Comparison of ENCODE assay signal across 18 cellular contexts in the genomic region with DNA sequence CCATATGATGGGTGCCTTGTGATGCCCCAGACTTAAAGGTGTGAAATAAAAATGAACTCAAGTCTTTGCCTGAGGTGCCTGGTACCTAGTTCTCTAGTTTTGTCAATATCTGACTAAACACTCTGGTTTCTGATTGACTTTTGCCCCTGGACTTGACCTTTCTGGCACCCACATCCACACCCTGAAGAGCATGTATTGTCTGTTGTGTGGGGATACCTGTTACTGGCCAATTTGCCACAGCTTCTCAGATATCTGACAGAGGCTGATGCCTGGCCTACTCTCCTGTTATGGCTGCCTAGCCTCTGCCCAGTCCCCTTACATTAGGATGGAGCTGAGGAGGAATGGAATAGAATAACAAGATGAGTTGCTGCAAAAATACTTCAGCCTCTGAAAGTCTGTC. TPM values are rescaled to one million over a fixed set of nuclear protein-coding genes. Genes with fewer than 3 reads are reported as not detected.
DNase-seq lines count a peak whose midpoint lies in the region; ATAC-seq, FAIRE-seq and TF ChIP-seq lines count a peak whose summit lies in the region.
"Had no signal": no experiment of that assay in that cellular context is flagged by ENCODE, and none has a peak within 500 bp of the region (broad histone marks: within the 10 kb centered on the region; RNA-seq: fewer than 3 reads in every experiment).

No MANE protein-coding gene starts in this region.

- intact Hi-C loops in HepG2 (cut with micrococcal nuclease; ENCODE audit: unreplicated experiment) (no loop called here), right lobe of liver (cut with DNase I) (no loop called here), prostate gland (cut with DNase I) (no loop called here)

- ATAC-seq in HepG2 (no peak), right lobe of liver (no peak), GM21619 (IDR thresholded peaks at IDR 0.05; ENCODE audit: unreplicated experiment) (peak; percentile 29)
- ATAC-seq: HCT116, heart left ventricle, mucosa of descending colon had no signal

- H3K4me1 ChIP-seq in HepG2 (ENCODE audit: insufficient read depth, low read length) (peaks cover 61% of the 10 kb centered on the region), right lobe of liver (no peaks in the 10 kb centered on the region), MM.1S (ENCODE audit: low read length) (peaks cover 82% of the 10 kb centered on the region), prostate gland (replicated peaks) (peaks cover 13% of the 10 kb centered on the region)

- peak overlapping the region; percentile 16 for H3K4me2 ChIP-seq in HepG2 (ENCODE audit: low read depth, low read length)
- no peak overlapping the region for H3K4me2 ChIP-seq in MM.1S (ENCODE audit: low read depth, low read length)

- H3K36me3 ChIP-seq in HepG2 (replicated peaks in 1 of 2; ENCODE audit: control insufficient read depth in 1 of 2, insufficient read depth in 2 of 2, low read length in 2 of 2) (peaks cover 4 to 25% of the 10 kb centered on the region in 2 experiments; a peak in 3 of 5 replicates), right lobe of liver (no peaks in the 10 kb centered on the region), MM.1S (replicated peaks; ENCODE audit: insufficient read depth, low read length) (no peaks in the 10 kb centered on the region), prostate gland (no peaks in the 10 kb centered on the region)
- H3K36me3 ChIP-seq: colonic mucosa had no signal

- H3K27ac ChIP-seq in HepG2 (ENCODE audit: extremely low read length, insufficient read depth, low read length) (no peak overlapping the region), right lobe of liver (no peak overlapping the region), MM.1S (ENCODE audit: low read length) (peak overlapping the region; percentile 94; the same call in 1 of the 2 replicates), prostate gland (no peak overlapping the region)
- H3K27ac ChIP-seq: colonic mucosa, heart left ventricle, skin epidermis had no signal

- TF ChIP-seq CTCF in HepG2 (CRISPR knock-in tag; IDR thresholded peaks at IDR 0.05) (no peak), right lobe of liver (IDR thresholded peaks at IDR 0.05) (no peak), MM.1S (IDR thresholded peaks at IDR 0.05; ENCODE audit: low read length) (no peak), prostate gland (IDR thresholded peaks at IDR 0.05) (no peak)

- TF ChIP-seq POLR2A in HepG2 (IDR thresholded peaks at IDR 0.05; ENCODE audit: insufficient read depth in 1 of 2, low read depth in 2 of 2, low read length in 2 of 2) (no peak), right lobe of liver (IDR thresholded peaks at IDR 0.05) (no peak), prostate gland (IDR thresholded peaks at IDR 0.05) (no peak)

- H3K79me2 ChIP-seq in HepG2 (ENCODE audit: insufficient read depth, low read length), result peaks cover 16% of the 10 kb centered on the region
- peaks cover 63% of the 10 kb centered on the region for H3K79me2 ChIP-seq in MM.1S (ENCODE audit: low read length)

- BruUV-seq in HepG2 (replicated peaks; lab: Mats Ljungman, UMichigan), result no TSS peak

- CTCF ChIA-PET in HepG2 (lab: Yijun Ruan, JAX; ENCODE audit: low intra/inter-chr PET ratio, low total read pairs), result no interaction called here

- H3K4me3 ChIP-seq in HepG2 (replicated peaks in 1 of 3; ENCODE audit: insufficient read depth in 1 of 3, low read depth in 2 of 3, low read length in 3 of 3) (no peak overlapping the region), right lobe of liver (no peak overlapping the region), MM.1S (ENCODE audit: low read length) (no peak overlapping the region), prostate gland (no peak overlapping the region)
- H3K4me3 ChIP-seq: colonic mucosa, heart left ventricle, mucosa of descending colon, skin epidermis had no signal

- TF ChIP-seq RAD21 in HepG2 (CRISPR knock-in tag; IDR thresholded peaks at IDR 0.05), result no peak

- no peak overlapping the region; the same call in 1 of the 2 replicates for H3K9ac ChIP-seq in HepG2 (ENCODE audit: insufficient read depth, low read depth, low read length)
- H3K9ac ChIP-seq in MM.1S (ENCODE audit: low read length), result peak overlapping the region; percentile 2; the same call in 1 of the 2 replicates

- no peaks in the 10 kb centered on the region for H3K9me2 ChIP-seq in MM.1S (replicated peaks; ENCODE audit: insufficient read depth, low read length)

- no peaks in the 10 kb centered on the region for H3K27me3 ChIP-seq in HepG2 (ENCODE audit: control insufficient read depth in 1 of 2, insufficient read depth in 2 of 2, low read length in 2 of 2)
- H3K27me3 ChIP-seq in right lobe of liver, result no peaks in the 10 kb centered on the region
- H3K27me3 ChIP-seq in MM.1S (replicated peaks; ENCODE audit: insufficient read depth, low read length), result no peaks in the 10 kb centered on the region
- no peaks in the 10 kb centered on the region for H3K27me3 ChIP-seq in prostate gland (replicated peaks; ENCODE audit: insufficient read depth)
- H3K27me3 ChIP-seq: colonic mucosa, heart left ventricle had no signal

- H2AFZ ChIP-seq in HepG2 (ENCODE audit: low read length), result no peak overlapping the region
- H2AFZ ChIP-seq in MM.1S (ENCODE audit: low read length), result no peak overlapping the region

- H3K9me3 ChIP-seq in HepG2 (ENCODE audit: low read length), result no peaks in the 10 kb centered on the region
- no peaks in the 10 kb centered on the region for H3K9me3 ChIP-seq in right lobe of liver
- no peaks in the 10 kb centered on the region for H3K9me3 ChIP-seq in MM.1S (replicated peaks; ENCODE audit: insufficient read depth, low read length)
- no peaks in the 10 kb centered on the region for H3K9me3 ChIP-seq in prostate gland
- H3K9me3 ChIP-seq: colonic mucosa, heart left ventricle, mucosa of descending colon had no signal

- FAIRE-seq in HepG2 (lab: Jason Lieb, UNC), result no peak
- FAIRE-seq: HTR-8/SVneo, keratinocyte had no signal

- peaks cover 48% of the 10 kb centered on the region for H3F3A ChIP-seq in MM.1S (ENCODE audit: insufficient read depth, low read length)

- DNase-seq in HepG2 (ENCODE audit: low spot score), result no peak
- no peak for DNase-seq in right lobe of liver
- DNase-seq in MM.1S, result peak; percentile 7
- DNase-seq in NCI-H1092 treated with DMSO at 0.1 percent for 48 hours (lab: John Stamatoyannopoulos, UW), result no peak
- DNase-seq in NCI-H2171 treated with DMSO at 0.1 percent for 48 hours (lab: John Stamatoyannopoulos, UW), result no peak
- no peak for DNase-seq in kidney glomerular epithelial cell (lab: John Stamatoyannopoulos, UW)
- DNase-seq in prostate gland (ENCODE audit: low spot score), result no peak
- DNase-seq: activated CD4-positive, CD25-positive, alpha-beta regulatory T cell; anterior cingulate cortex; colonic mucosa; erythroblast; heart left ventricle; mucosa of descending colon had no signal

- TF ChIP-seq EP300 in HepG2 (IDR thresholded peaks at IDR 0.05; ENCODE audit: low read depth in 2 of 2, low read length in 2 of 2) (no peak), HepG2 (CRISPR knock-in tag; IDR thresholded peaks at IDR 0.05; ENCODE audit: borderline replicate concordance) (no peak)

- in situ Hi-C loops in HepG2 (cut with HindIII; ENCODE audit: extremely low pct_ligation_motif_present, low pct_unique_long_range_greater_than_20kb), result no loop called here

- H4K20me1 ChIP-seq in HepG2 (ENCODE audit: insufficient read depth, low read length) (no peaks in the 10 kb centered on the region), MM.1S (ENCODE audit: insufficient read depth, low read length) (no peaks in the 10 kb centered on the region)

- POLR2A ChIA-PET in HepG2 (lab: Yijun Ruan, JAX), result interaction anchor here (3.9 kb wide), 1 partner anchor 41 kb away, joined by 16 read pairs; no protein-coding TSS in a partner anchor

TF ChIP-seq in HepG2, 621 proteins besides CTCF, POLR2A, EP300 and RAD21 (continues in another document):
- TF ChIP-seq ETV5 (CRISPR knock-in tag; IDR thresholded peaks at IDR 0.05; ENCODE audit: borderline replicate concordance) (no peak), NR2F6 (IDR thresholded peaks at IDR 0.05) (0 out of 2 replicates have a peak, but pooled peaks have one; percentile 29), NR2F6 (CRISPR knock-in tag; IDR thresholded peaks at IDR 0.05) (peak; percentile 26; the same call in 1 of the 2 replicates)

RNA-seq across cellular contexts. Expression of gene ZBTB38, which starts 3.6 kb away (rescaled TPM):
- total RNA-seq in HepG2 (2016; rRNA removed; fragmentation: Illumina TruSeq; extraction: Trizol), result 51.7 and 77.9 TPM in 2 replicates
- total RNA-seq in HepG2 (2016; cell fraction: cytosol; rRNA removed; fragmentation: Illumina TruSeq; extraction: Trizol; ENCODE audit: low read depth), result 8.0 and 8.8 TPM in 2 replicates
- 47.2 and 73.5 TPM in 2 replicates for total RNA-seq in HepG2 (2016; cell fraction: insoluble cytoplasmic fraction; rRNA removed; fragmentation: Illumina TruSeq; extraction: Trizol)
- total RNA-seq in HepG2 (2016; cell fraction: membrane; rRNA removed; fragmentation: Illumina TruSeq; extraction: Trizol), result 24.0 and 25.0 TPM in 2 replicates
- 50.9 and 56.2 TPM in 2 replicates for total RNA-seq in HepG2 (2016; cell fraction: nucleus; rRNA removed; fragmentation: Illumina TruSeq; extraction: Trizol)
- polyA plus RNA-seq in HepG2 (2011; rRNA removed), result 20.4 and 26.8 TPM in 2 replicates
- polyA plus RNA-seq in HepG2 (2011; cell fraction: cytosol; rRNA removed), result 14.8 and 18.8 TPM in 2 replicates
- polyA plus RNA-seq in HepG2 (2011; cell fraction: nucleus; rRNA removed), result 26.0 and 30.5 TPM in 2 replicates
- 30.3 and 41.4 TPM in 2 replicates for polyA plus RNA-seq in HepG2 (2012)
- 0.80 and 1.00 TPM in 2 replicates for polyA plus RNA-seq in HepG2 (2016; cell fraction: cytosol; fragmentation: Illumina TruSeq; extraction: Trizol; ENCODE audit: low read depth)
- polyA plus RNA-seq in HepG2 (2016; cell fraction: insoluble cytoplasmic fraction; fragmentation: Illumina TruSeq; extraction: Trizol; ENCODE audit: low read depth), result 32.5 and 33.4 TPM in 2 replicates
- 2.7 and 3.4 TPM in 2 replicates for polyA plus RNA-seq in HepG2 (2016; cell fraction: membrane; fragmentation: Illumina TruSeq; extraction: Trizol; ENCODE audit: low read depth)
- polyA plus RNA-seq in HepG2 (2016; cell fraction: nucleus; fragmentation: Illumina TruSeq; extraction: Trizol; ENCODE audit: insufficient read depth, low read depth), result 35.8 and 35.9 TPM in 2 replicates
- 48.8 and 66.3 TPM in 2 replicates for polyA minus RNA-seq in HepG2 (2011; rRNA and poly(A)+ RNA removed; ENCODE audit: low replicate concordance)
- 52.1 and 52.3 TPM in 2 replicates for polyA minus RNA-seq in HepG2 (2011; cell fraction: cytosol; rRNA and poly(A)+ RNA removed)
- polyA minus RNA-seq in HepG2 (2011; cell fraction: nucleus; rRNA and poly(A)+ RNA removed), result 130 and 149 TPM in 2 replicates
- total RNA-seq in right lobe of liver, result 10 to 100 TPM; 29.4 to 75.2 (median 36.6) TPM
- total RNA-seq in prostate gland, result 100 to 1,000 TPM; 151 to 169 TPM
